Comparison of ENCODE assay signal across 2 cellular contexts in the genomic region with DNA sequence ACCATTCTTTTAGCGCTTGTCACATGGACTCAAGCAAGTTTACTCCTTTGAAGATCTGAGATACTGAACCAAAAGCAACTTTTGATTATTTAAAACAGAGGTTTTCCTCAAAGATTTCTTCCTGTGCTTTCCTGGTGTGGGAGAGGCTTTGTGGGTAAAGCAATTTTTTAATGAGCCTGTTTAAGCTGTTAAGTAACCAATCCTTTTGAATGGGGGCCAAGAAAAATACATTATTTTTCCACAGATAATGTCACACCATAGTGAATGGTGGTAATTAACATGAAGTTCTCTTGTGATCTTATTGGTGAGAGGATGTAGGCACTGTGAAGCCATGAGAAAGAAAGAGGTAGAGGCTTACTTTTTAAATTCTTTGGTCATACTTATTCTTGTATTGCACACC.
A peak's percentile ranks its signal among the peaks of the same experiment; 100 is the strongest.
TF ChIP-seq lines count a peak whose summit lies in the region.

No MANE protein-coding gene starts in this region.

TF ChIP-seq in HEK293, 187 proteins besides CTCF, POLR2A, EP300 and RAD21 (continued from another document):
- TF ChIP-seq, protein P1, sequence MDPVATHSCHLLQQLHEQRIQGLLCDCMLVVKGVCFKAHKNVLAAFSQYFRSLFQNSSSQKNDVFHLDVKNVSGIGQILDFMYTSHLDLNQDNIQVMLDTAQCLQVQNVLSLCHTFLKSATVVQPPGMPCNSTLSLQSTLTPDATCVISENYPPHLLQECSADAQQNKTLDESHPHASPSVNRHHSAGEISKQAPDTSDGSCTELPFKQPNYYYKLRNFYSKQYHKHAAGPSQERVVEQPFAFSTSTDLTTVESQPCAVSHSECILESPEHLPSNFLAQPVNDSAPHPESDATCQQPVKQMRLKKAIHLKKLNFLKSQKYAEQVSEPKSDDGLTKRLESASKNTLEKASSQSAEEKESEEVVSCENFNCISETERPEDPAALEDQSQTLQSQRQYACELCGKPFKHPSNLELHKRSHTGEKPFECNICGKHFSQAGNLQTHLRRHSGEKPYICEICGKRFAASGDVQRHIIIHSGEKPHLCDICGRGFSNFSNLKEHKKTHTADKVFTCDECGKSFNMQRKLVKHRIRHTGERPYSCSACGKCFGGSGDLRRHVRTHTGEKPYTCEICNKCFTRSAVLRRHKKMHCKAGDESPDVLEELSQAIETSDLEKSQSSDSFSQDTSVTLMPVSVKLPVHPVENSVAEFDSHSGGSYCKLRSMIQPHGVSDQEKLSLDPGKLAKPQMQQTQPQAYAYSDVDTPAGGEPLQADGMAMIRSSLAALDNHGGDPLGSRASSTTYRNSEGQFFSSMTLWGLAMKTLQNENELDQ (tag by site-specific recombination; IDR thresholded peaks at IDR 0.05; ENCODE audit: low read depth) = no peak
- peak; percentile 22; the same call in 1 of the 2 replicates for TF ChIP-seq ZNF843 (tag by site-specific recombination; IDR thresholded peaks at IDR 0.05)
- TF ChIP-seq OSR2 (tag by site-specific recombination; IDR thresholded peaks at IDR 0.05) = peak; percentile 57; the same call in 1 of the 2 replicates
- TF ChIP-seq WT1 (tag by site-specific recombination; IDR thresholded peaks at IDR 0.05) = 0 out of 2 replicates have a peak, but pooled peaks have one; percentile 33
- TF ChIP-seq PRDM1 (tag by site-specific recombination; IDR thresholded peaks at IDR 0.05) = no peak
- TF ChIP-seq, protein P2, sequence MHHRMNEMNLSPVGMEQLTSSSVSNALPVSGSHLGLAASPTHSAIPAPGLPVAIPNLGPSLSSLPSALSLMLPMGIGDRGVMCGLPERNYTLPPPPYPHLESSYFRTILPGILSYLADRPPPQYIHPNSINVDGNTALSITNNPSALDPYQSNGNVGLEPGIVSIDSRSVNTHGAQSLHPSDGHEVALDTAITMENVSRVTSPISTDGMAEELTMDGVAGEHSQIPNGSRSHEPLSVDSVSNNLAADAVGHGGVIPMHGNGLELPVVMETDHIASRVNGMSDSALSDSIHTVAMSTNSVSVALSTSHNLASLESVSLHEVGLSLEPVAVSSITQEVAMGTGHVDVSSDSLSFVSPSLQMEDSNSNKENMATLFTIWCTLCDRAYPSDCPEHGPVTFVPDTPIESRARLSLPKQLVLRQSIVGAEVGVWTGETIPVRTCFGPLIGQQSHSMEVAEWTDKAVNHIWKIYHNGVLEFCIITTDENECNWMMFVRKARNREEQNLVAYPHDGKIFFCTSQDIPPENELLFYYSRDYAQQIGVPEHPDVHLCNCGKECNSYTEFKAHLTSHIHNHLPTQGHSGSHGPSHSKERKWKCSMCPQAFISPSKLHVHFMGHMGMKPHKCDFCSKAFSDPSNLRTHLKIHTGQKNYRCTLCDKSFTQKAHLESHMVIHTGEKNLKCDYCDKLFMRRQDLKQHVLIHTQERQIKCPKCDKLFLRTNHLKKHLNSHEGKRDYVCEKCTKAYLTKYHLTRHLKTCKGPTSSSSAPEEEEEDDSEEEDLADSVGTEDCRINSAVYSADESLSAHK (tag by site-specific recombination; IDR thresholded peaks at IDR 0.05) = 0 out of 2 replicates have a peak, but pooled peaks have one; percentile 72
- no peak for TF ChIP-seq MYNN (tag by site-specific recombination; IDR thresholded peaks at IDR 0.05; ENCODE audit: borderline replicate concordance)
- no peak for TF ChIP-seq ZFP37 (tag by site-specific recombination; IDR thresholded peaks at IDR 0.05)
- no peak for TF ChIP-seq ZNF324 (tag by site-specific recombination; IDR thresholded peaks at IDR 0.05)
- TF ChIP-seq ZNF776 (tag by site-specific recombination; IDR thresholded peaks at IDR 0.05; ENCODE audit: borderline replicate concordance) = no peak
- TF ChIP-seq, protein P3, sequence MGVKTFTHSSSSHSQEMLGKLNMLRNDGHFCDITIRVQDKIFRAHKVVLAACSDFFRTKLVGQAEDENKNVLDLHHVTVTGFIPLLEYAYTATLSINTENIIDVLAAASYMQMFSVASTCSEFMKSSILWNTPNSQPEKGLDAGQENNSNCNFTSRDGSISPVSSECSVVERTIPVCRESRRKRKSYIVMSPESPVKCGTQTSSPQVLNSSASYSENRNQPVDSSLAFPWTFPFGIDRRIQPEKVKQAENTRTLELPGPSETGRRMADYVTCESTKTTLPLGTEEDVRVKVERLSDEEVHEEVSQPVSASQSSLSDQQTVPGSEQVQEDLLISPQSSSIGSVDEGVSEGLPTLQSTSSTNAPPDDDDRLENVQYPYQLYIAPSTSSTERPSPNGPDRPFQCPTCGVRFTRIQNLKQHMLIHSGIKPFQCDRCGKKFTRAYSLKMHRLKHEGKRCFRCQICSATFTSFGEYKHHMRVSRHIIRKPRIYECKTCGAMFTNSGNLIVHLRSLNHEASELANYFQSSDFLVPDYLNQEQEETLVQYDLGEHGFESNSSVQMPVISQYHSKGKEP (tag by site-specific recombination; IDR thresholded peaks at IDR 0.05) = peak; percentile 28; the same call in 1 of the 2 replicates

TF ChIP-seq in H1, 55 proteins besides CTCF, POLR2A, EP300 and RAD21 (continued from another document):
- TF ChIP-seq, protein P4, sequence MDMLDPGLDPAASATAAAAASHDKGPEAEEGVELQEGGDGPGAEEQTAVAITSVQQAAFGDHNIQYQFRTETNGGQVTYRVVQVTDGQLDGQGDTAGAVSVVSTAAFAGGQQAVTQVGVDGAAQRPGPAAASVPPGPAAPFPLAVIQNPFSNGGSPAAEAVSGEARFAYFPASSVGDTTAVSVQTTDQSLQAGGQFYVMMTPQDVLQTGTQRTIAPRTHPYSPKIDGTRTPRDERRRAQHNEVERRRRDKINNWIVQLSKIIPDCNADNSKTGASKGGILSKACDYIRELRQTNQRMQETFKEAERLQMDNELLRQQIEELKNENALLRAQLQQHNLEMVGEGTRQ (IDR thresholded peaks at IDR 0.05; ENCODE audit: low read length) = no peak
- TF ChIP-seq NRF1 (IDR thresholded peaks at IDR 0.05; ENCODE audit: low read depth, low read length) (no peak), FOSL1 (IDR thresholded peaks at IDR 0.05; ENCODE audit: insufficient read depth, low read depth, low read length) (no peak), ASH2L (IDR thresholded peaks at IDR 0.05; ENCODE audit: low read length) (no peak), KDM5A (IDR thresholded peaks at IDR 0.05; ENCODE audit: low read length) (no peak), RFX5 (IDR thresholded peaks at IDR 0.05; ENCODE audit: borderline replicate concordance, low read depth, low read length) (no peak), EZH2 (IDR thresholded peaks at IDR 0.05; ENCODE audit: low read depth, low read length, severe bottlenecking) (no peak), SP4 (IDR thresholded peaks at IDR 0.05; ENCODE audit: low read length) (no peak), CEBPB (IDR thresholded peaks at IDR 0.05; ENCODE audit: low read depth, low read length) (no peak), TAF7 (optimal IDR thresholded peaks at IDR 0.05; ENCODE audit: borderline replicate concordance, low read depth, low read length) (no peak), TBP (IDR thresholded peaks at IDR 0.05; ENCODE audit: low read depth, low read length) (no peak), CHD1 (IDR thresholded peaks at IDR 0.05; ENCODE audit: low read depth, low read length) (no peak), SIN3A (conservative IDR thresholded peaks at IDR 0.05 in 1 of 2, IDR thresholded peaks at IDR 0.05 in 1 of 2; ENCODE audit: low read depth in 1 of 2, low read length in 2 of 2) (no peak), ZNF274 (IDR thresholded peaks at IDR 0.05; ENCODE audit: borderline replicate concordance, extremely low read depth, low read length) (no peak), YY1 (IDR thresholded peaks at IDR 0.05; ENCODE audit: low read depth, low read length) (no peak), POLR2AphosphoS5 (IDR thresholded peaks at IDR 0.05; ENCODE audit: low read depth, low read length) (no peak)
- TF ChIP-seq, protein P5, sequence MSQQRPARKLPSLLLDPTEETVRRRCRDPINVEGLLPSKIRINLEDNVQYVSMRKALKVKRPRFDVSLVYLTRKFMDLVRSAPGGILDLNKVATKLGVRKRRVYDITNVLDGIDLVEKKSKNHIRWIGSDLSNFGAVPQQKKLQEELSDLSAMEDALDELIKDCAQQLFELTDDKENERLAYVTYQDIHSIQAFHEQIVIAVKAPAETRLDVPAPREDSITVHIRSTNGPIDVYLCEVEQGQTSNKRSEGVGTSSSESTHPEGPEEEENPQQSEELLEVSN (IDR thresholded peaks at IDR 0.05) = no peak
TF ChIP-seq in H1: peak in this region for 0.
